Comparison of ENCODE assay signal across 25 cellular contexts in the genomic region with DNA sequence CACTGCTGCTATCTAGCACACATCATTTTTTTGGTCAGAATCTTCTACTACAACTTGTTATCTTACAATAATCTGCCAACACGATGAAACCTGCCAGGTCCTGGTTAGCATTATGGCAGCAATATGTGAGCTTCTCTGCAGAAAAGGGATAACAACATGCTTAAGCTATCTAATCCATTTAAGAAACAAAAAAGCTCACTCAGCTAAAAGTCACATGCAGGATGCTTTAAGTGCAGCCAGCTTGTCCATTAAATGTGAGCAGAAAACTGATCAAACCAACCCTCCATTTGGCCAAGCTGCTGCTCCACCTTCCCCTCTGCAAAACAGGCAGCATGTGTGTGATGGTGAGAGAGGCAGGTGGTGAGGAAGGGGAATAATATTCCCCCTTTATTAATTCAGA. TPM values are rescaled to one million over a fixed set of nuclear protein-coding genes. Genes with fewer than 3 reads are reported as not detected.
DNase-seq lines count a peak whose midpoint lies in the region; ATAC-seq, FAIRE-seq and TF ChIP-seq lines count a peak whose summit lies in the region.
"Had no signal": no experiment of that assay in that cellular context is flagged by ENCODE, and none has a peak within 500 bp of the region (broad histone marks: within the 10 kb centered on the region; RNA-seq: fewer than 3 reads in every experiment).

No MANE protein-coding gene starts in this region.

- no peaks in the 10 kb centered on the region for H4K20me1 ChIP-seq in HepG2 (ENCODE audit: insufficient read depth, low read length)
- H4K20me1 ChIP-seq: BLaER1 had no signal

- no peaks in the 10 kb centered on the region for H3K9me3 ChIP-seq in HepG2 (ENCODE audit: low read length)
- no peaks in the 10 kb centered on the region for H3K9me3 ChIP-seq in right lobe of liver
- H3K9me3 ChIP-seq in endodermal cell (ENCODE audit: control insufficient read depth, low read length): no peaks in the 10 kb centered on the region
- no peaks in the 10 kb centered on the region for H3K9me3 ChIP-seq in left ventricle myocardium inferior (replicated peaks)
- H3K9me3 ChIP-seq: BLaER1, SJCRH30 had no signal

- H3K9ac ChIP-seq in HepG2 (ENCODE audit: insufficient read depth, low read depth, low read length): no peak overlapping the region
- no peak overlapping the region for H3K9ac ChIP-seq in endodermal cell (ENCODE audit: extremely low read depth, low read length, poor library complexity, severe bottlenecking)
- H3K9ac ChIP-seq: BLaER1, KMS-11 had no signal

- H3K4me3 ChIP-seq in HepG2 (replicated peaks in 1 of 3; ENCODE audit: insufficient read depth in 1 of 3, low read depth in 2 of 3, low read length in 3 of 3) (no peak overlapping the region), right lobe of liver (no peak overlapping the region), endodermal cell (ENCODE audit: low read length) (peak overlapping the region; percentile 10), left ventricle myocardium inferior (no peak overlapping the region)
- H3K4me3 ChIP-seq: BLaER1, PC-9, SJCRH30 had no signal

- FAIRE-seq in HepG2 (lab: Jason Lieb, UNC): no peak
- FAIRE-seq: H1 had no signal

- TSS peak; percentile 32 for BruUV-seq in HepG2 (replicated peaks; lab: Mats Ljungman, UMichigan)

- TF ChIP-seq CTCF in HepG2 (CRISPR knock-in tag; IDR thresholded peaks at IDR 0.05) (no peak), right lobe of liver (IDR thresholded peaks at IDR 0.05) (no peak), endodermal cell (conservative IDR thresholded peaks at IDR 0.05) (no peak), left ventricle myocardium inferior (IDR thresholded peaks at IDR 0.05; ENCODE audit: borderline replicate concordance) (no peak)

- no peak for TF ChIP-seq POLR2A in HepG2 (IDR thresholded peaks at IDR 0.05; ENCODE audit: insufficient read depth in 1 of 2, low read depth in 2 of 2, low read length in 2 of 2)
- no peak for TF ChIP-seq POLR2A in right lobe of liver (IDR thresholded peaks at IDR 0.05)

- POLR2A ChIA-PET in HepG2 (lab: Yijun Ruan, JAX): no interaction called here

- peak overlapping the region; percentile 19 for H3K27ac Mint-ChIP-seq in endodermal cell
- peak overlapping the region; percentile 26 for H3K27ac Mint-ChIP-seq in stimulated activated effector memory CD8-positive, alpha-beta T cell treated with anti-CD3 and anti-CD28 coated beads, Interleukin-12 subunit alpha, Interleukin-12 subunit beta, amount 100 ng/mL, for 72 hours
- H3K27ac Mint-ChIP-seq: CD4-positive, CD25-positive, alpha-beta regulatory T cell had no signal

- no peaks in the 10 kb centered on the region for H3K9me3 Mint-ChIP-seq in endodermal cell
- no peaks in the 10 kb centered on the region for H3K9me3 Mint-ChIP-seq in stimulated activated effector memory CD8-positive, alpha-beta T cell treated with anti-CD3 and anti-CD28 coated beads, Interleukin-12 subunit alpha, Interleukin-12 subunit beta, amount 100 ng/mL, for 72 hours
- H3K9me3 Mint-ChIP-seq: CD4-positive, CD25-positive, alpha-beta regulatory T cell had no signal

- H2AFZ ChIP-seq in HepG2 (ENCODE audit: low read length): no peak overlapping the region
- H2AFZ ChIP-seq: PC-9 had no signal

- H3K27me3 Mint-ChIP-seq in endodermal cell (ENCODE audit: insufficient read depth): peaks cover 17% of the 10 kb centered on the region
- H3K27me3 Mint-ChIP-seq: CD4-positive, CD25-positive, alpha-beta regulatory T cell had no signal

- H3K4me3 Mint-ChIP-seq in endodermal cell: peak overlapping the region; percentile 6
- H3K4me3 Mint-ChIP-seq in stimulated activated effector memory CD8-positive, alpha-beta T cell treated with anti-CD3 and anti-CD28 coated beads, Interleukin-12 subunit alpha, Interleukin-12 subunit beta, amount 100 ng/mL, for 72 hours: no peak overlapping the region
- H3K4me3 Mint-ChIP-seq: CD4-positive, CD25-positive, alpha-beta regulatory T cell had no signal

- WGBS in HepG2 (ENCODE audit: low lambda C conversion rate): 95% methylated on average over 1 of the region's 1 CpG
- WGBS in right lobe of liver (ENCODE audit: insufficient coverage, low coverage, low lambda C conversion rate, missing lambda C conversion rate): 27% methylated on average over 1 of the region's 1 CpG
- 61 to 100% methylated on average over 1 of the region's 1 CpG for WGBS in endodermal cell (ENCODE audit: insufficient coverage in 1 of 2, insufficient read length in 1 of 2), 2 experiments

- H3K79me2 ChIP-seq in HepG2 (ENCODE audit: insufficient read depth, low read length): no peaks in the 10 kb centered on the region

- no peak overlapping the region for H3K4me2 ChIP-seq in HepG2 (ENCODE audit: low read depth, low read length)
- H3K4me2 ChIP-seq: BLaER1, KMS-11, PC-9 had no signal

- H3K27me3 ChIP-seq in HepG2 (ENCODE audit: control insufficient read depth in 1 of 2, insufficient read depth in 2 of 2, low read length in 2 of 2): no peaks in the 10 kb centered on the region
- no peaks in the 10 kb centered on the region for H3K27me3 ChIP-seq in right lobe of liver
- H3K27me3 ChIP-seq in endodermal cell (ENCODE audit: control insufficient read depth, insufficient read depth, low read length, poor library complexity, severe bottlenecking): no peaks in the 10 kb centered on the region
- no peaks in the 10 kb centered on the region for H3K27me3 ChIP-seq in left ventricle myocardium inferior (ENCODE audit: low read depth)
- H3K27me3 ChIP-seq: BLaER1, SJCRH30 had no signal

- intact Hi-C loops in HepG2 (cut with micrococcal nuclease; ENCODE audit: unreplicated experiment) (no loop called here), right lobe of liver (cut with DNase I) (no loop called here), left ventricle myocardium inferior (cut with micrococcal nuclease) (loop anchor here (10.0 kb wide), 1 partner anchor 82 kb away; no protein-coding TSS in a partner anchor)

- DNase-seq in HepG2 (ENCODE audit: low spot score) (no peak), right lobe of liver (no peak), NCI-H82 (lab: John Stamatoyannopoulos, UW) (peak; percentile 90), endodermal cell (no peak), left ventricle myocardium inferior (no peak), cerebellum (ENCODE audit: low spot score) (no peak)
- peak in 1 of 2 donors; percentile 15 for DNase-seq in stimulated activated effector memory CD8-positive, alpha-beta T cell treated with anti-CD3 and anti-CD28 coated beads, Interleukin-12 subunit alpha, Interleukin-12 subunit beta, amount 100 ng/mL, for 72 hours (ENCODE audit: low spot score in 2 of 2)
- DNase-seq: 8988T; CD4-positive, CD25-positive, alpha-beta regulatory T cell; DMS53; NCI-H1048; NCI-H1417; NCI-H1694; NCI-H2081; NCI-H226; NCI-H510A; NCI-H748 treated with DMSO at 0.1 percent for 48 hours; NK-92 treated with Interleukin-12 subunit alpha and Interleukin-12 subunit beta, amount 100 ng/mL, for 24 hours; PC-9; SJCRH30 had no signal

- H3K36me3 ChIP-seq in HepG2 (replicated peaks in 1 of 2; ENCODE audit: control insufficient read depth in 1 of 2, insufficient read depth in 2 of 2, low read length in 2 of 2): peaks cover 27 to 77% of the 10 kb centered on the region in 2 experiments
- peaks cover 7 to 85% (median 38%) of the 10 kb centered on the region in 4 donors for H3K36me3 ChIP-seq in right lobe of liver
- H3K36me3 ChIP-seq in endodermal cell (ENCODE audit: control insufficient read depth, insufficient read depth, low read length): peaks cover 45% of the 10 kb centered on the region
- peaks cover 99% of the 10 kb centered on the region for H3K36me3 ChIP-seq in left ventricle myocardium inferior

- no peak for TF ChIP-seq RAD21 in HepG2 (CRISPR knock-in tag; IDR thresholded peaks at IDR 0.05)

- H3K27ac ChIP-seq in HepG2 (ENCODE audit: extremely low read length, insufficient read depth, low read length) (no peak overlapping the region), right lobe of liver (no peak overlapping the region), endodermal cell (ENCODE audit: low read depth, low read length) (no peak overlapping the region), left ventricle myocardium inferior (replicated peaks) (no peak overlapping the region)
- H3K27ac ChIP-seq: BLaER1, KMS-11, PC-9, SJCRH30 had no signal

- TF ChIP-seq EP300 in HepG2 (IDR thresholded peaks at IDR 0.05; ENCODE audit: low read depth in 2 of 2, low read length in 2 of 2) (no peak), HepG2 (CRISPR knock-in tag; IDR thresholded peaks at IDR 0.05; ENCODE audit: borderline replicate concordance) (no peak)

- CTCF ChIA-PET in HepG2 (lab: Yijun Ruan, JAX; ENCODE audit: low intra/inter-chr PET ratio, low total read pairs): no interaction called here

- peaks cover 49% of the 10 kb centered on the region for H3K36me3 Mint-ChIP-seq in endodermal cell (ENCODE audit: low read depth)
- peaks cover 99% of the 10 kb centered on the region for H3K36me3 Mint-ChIP-seq in stimulated activated effector memory CD8-positive, alpha-beta T cell treated with anti-CD3 and anti-CD28 coated beads, Interleukin-12 subunit alpha, Interleukin-12 subunit beta, amount 100 ng/mL, for 72 hours

- no peaks in the 10 kb centered on the region for H3K4me1 ChIP-seq in HepG2 (ENCODE audit: insufficient read depth, low read length)
- no peaks in the 10 kb centered on the region for H3K4me1 ChIP-seq in right lobe of liver
- H3K4me1 ChIP-seq in endodermal cell (ENCODE audit: control insufficient read depth, insufficient read depth, low read length): peaks cover 12% of the 10 kb centered on the region
- peaks cover under 1% of the 10 kb centered on the region for H3K4me1 ChIP-seq in left ventricle myocardium inferior
- H3K4me1 ChIP-seq: BLaER1, SJCRH30 had no signal

- in situ Hi-C loops in HepG2 (cut with HindIII; ENCODE audit: extremely low pct_ligation_motif_present, low pct_unique_long_range_greater_than_20kb): no loop called here

- ATAC-seq in HepG2 (no peak), right lobe of liver (no peak), GM21360 (IDR thresholded peaks at IDR 0.05; ENCODE audit: unreplicated experiment) (no peak)
- no peak for ATAC-seq in stimulated activated effector memory CD8-positive, alpha-beta T cell treated with anti-CD3 and anti-CD28 coated beads, Interleukin-12 subunit alpha, Interleukin-12 subunit beta, amount 100 ng/mL, for 72 hours
- ATAC-seq: Right ventricle myocardium inferior had no signal

- peaks cover 32% of the 10 kb centered on the region for H3K4me1 Mint-ChIP-seq in endodermal cell
- no peaks in the 10 kb centered on the region for H3K4me1 Mint-ChIP-seq in stimulated activated effector memory CD8-positive, alpha-beta T cell treated with anti-CD3 and anti-CD28 coated beads, Interleukin-12 subunit alpha, Interleukin-12 subunit beta, amount 100 ng/mL, for 72 hours
- H3K4me1 Mint-ChIP-seq: CD4-positive, CD25-positive, alpha-beta regulatory T cell had no signal

RNA-seq across cellular contexts. Expression of a gene that starts 30.2 kb away (rescaled TPM):
- 0.31 and 0.38 TPM in 2 replicates for total RNA-seq in HepG2 (2016; rRNA removed; fragmentation: Illumina TruSeq; extraction: Trizol)
- 0.10 and 0.18 TPM in 2 replicates for total RNA-seq in HepG2 (2016; cell fraction: cytosol; rRNA removed; fragmentation: Illumina TruSeq; extraction: Trizol; ENCODE audit: low read depth)
- 0.35 and 0.36 TPM in 2 replicates for total RNA-seq in HepG2 (2016; cell fraction: insoluble cytoplasmic fraction; rRNA removed; fragmentation: Illumina TruSeq; extraction: Trizol)
- 0.55 and 0.62 TPM in 2 replicates for total RNA-seq in HepG2 (2016; cell fraction: membrane; rRNA removed; fragmentation: Illumina TruSeq; extraction: Trizol)
- 0.28 and 0.94 TPM in 2 replicates for total RNA-seq in HepG2 (2016; cell fraction: nucleus; rRNA removed; fragmentation: Illumina TruSeq; extraction: Trizol)
- 0.29 and 0.37 TPM in 2 replicates for polyA plus RNA-seq in HepG2 (2011; rRNA removed)
- polyA plus RNA-seq in HepG2 (2011; cell fraction: cytosol; rRNA removed): 0.25 and 0.29 TPM in 2 replicates
- 0.54 and 0.56 TPM in 2 replicates for polyA plus RNA-seq in HepG2 (2011; cell fraction: nucleus; rRNA removed)
- polyA plus RNA-seq in HepG2 (2012): 0.31 and 0.47 TPM in 2 replicates
- 0.35 and 0.49 TPM in 2 replicates for polyA plus RNA-seq in HepG2 (2016; cell fraction: cytosol; fragmentation: Illumina TruSeq; extraction: Trizol; ENCODE audit: low read depth)
- polyA plus RNA-seq in HepG2 (2016; cell fraction: insoluble cytoplasmic fraction; fragmentation: Illumina TruSeq; extraction: Trizol; ENCODE audit: low read depth): 0.88 and 1.2 TPM in 2 replicates
- 0.48 and 0.61 TPM in 2 replicates for polyA plus RNA-seq in HepG2 (2016; cell fraction: membrane; fragmentation: Illumina TruSeq; extraction: Trizol; ENCODE audit: low read depth)
- 0.59 and 1.1 TPM in 2 replicates for polyA plus RNA-seq in HepG2 (2016; cell fraction: nucleus; fragmentation: Illumina TruSeq; extraction: Trizol; ENCODE audit: insufficient read depth, low read depth)
- 1.0 TPM in 1 of 2 replicates, not detected in the other for polyA minus RNA-seq in HepG2 (2011; rRNA and poly(A)+ RNA removed; ENCODE audit: low replicate concordance)
- 0.35 and 1.1 TPM in 2 replicates for polyA minus RNA-seq in HepG2 (2011; cell fraction: cytosol; rRNA and poly(A)+ RNA removed)
- 0.25 and 0.26 TPM in 2 replicates for polyA minus RNA-seq in HepG2 (2011; cell fraction: nucleus; rRNA and poly(A)+ RNA removed)
- under 1 TPM in 5 of 6 experiments, not detected in 1; 0.11 to 0.34 (median 0.20) TPM for total RNA-seq in right lobe of liver
- total RNA-seq in endodermal cell: 1 to 10 TPM; 6.0 to 8.1 TPM
- 31.1 TPM for polyA plus RNA-seq in endodermal cell (2013, experiment 1 of 2)
- 25.1 TPM for polyA plus RNA-seq in endodermal cell (2013, experiment 2 of 2)
- 0.93 TPM for total RNA-seq in left ventricle myocardium inferior
- 11.0 TPM for total RNA-seq in cerebellum

RNA-seq across cellular contexts. Expression of a gene that starts 41.3 kb away (rescaled TPM):
- total RNA-seq in HepG2 (2016; rRNA removed; fragmentation: Illumina TruSeq; extraction: Trizol): 270 and 385 TPM in 2 replicates
- 28.5 and 37.3 TPM in 2 replicates for total RNA-seq in HepG2 (2016; cell fraction: cytosol; rRNA removed; fragmentation: Illumina TruSeq; extraction: Trizol; ENCODE audit: low read depth)
- 269 and 366 TPM in 2 replicates for total RNA-seq in HepG2 (2016; cell fraction: insoluble cytoplasmic fraction; rRNA removed; fragmentation: Illumina TruSeq; extraction: Trizol)
- total RNA-seq in HepG2 (2016; cell fraction: membrane; rRNA removed; fragmentation: Illumina TruSeq; extraction: Trizol): 91.6 and 115 TPM in 2 replicates
- 133 TPM in 2 replicates for total RNA-seq in HepG2 (2016; cell fraction: nucleus; rRNA removed; fragmentation: Illumina TruSeq; extraction: Trizol)
- 101 and 102 TPM in 2 replicates for polyA plus RNA-seq in HepG2 (2011; rRNA removed)
- 101 and 123 TPM in 2 replicates for polyA plus RNA-seq in HepG2 (2011; cell fraction: cytosol; rRNA removed)
- polyA plus RNA-seq in HepG2 (2011; cell fraction: nucleus; rRNA removed): 35.5 and 47.7 TPM in 2 replicates
- polyA plus RNA-seq in HepG2 (2012): 178 and 209 TPM in 2 replicates
- polyA plus RNA-seq in HepG2 (2016; cell fraction: cytosol; fragmentation: Illumina TruSeq; extraction: Trizol; ENCODE audit: low read depth): 28.3 and 35.5 TPM in 2 replicates
- polyA plus RNA-seq in HepG2 (2016; cell fraction: insoluble cytoplasmic fraction; fragmentation: Illumina TruSeq; extraction: Trizol; ENCODE audit: low read depth): 311 and 319 TPM in 2 replicates
- 67.7 and 83.6 TPM in 2 replicates for polyA plus RNA-seq in HepG2 (2016; cell fraction: membrane; fragmentation: Illumina TruSeq; extraction: Trizol; ENCODE audit: low read depth)
- polyA plus RNA-seq in HepG2 (2016; cell fraction: nucleus; fragmentation: Illumina TruSeq; extraction: Trizol; ENCODE audit: insufficient read depth, low read depth): 138 and 139 TPM in 2 replicates
- 135 and 171 TPM in 2 replicates for polyA minus RNA-seq in HepG2 (2011; rRNA and poly(A)+ RNA removed; ENCODE audit: low replicate concordance)
- polyA minus RNA-seq in HepG2 (2011; cell fraction: cytosol; rRNA and poly(A)+ RNA removed): 120 and 132 TPM in 2 replicates
- polyA minus RNA-seq in HepG2 (2011; cell fraction: nucleus; rRNA and poly(A)+ RNA removed): 57.7 and 75.8 TPM in 2 replicates
- 100 to 1,000 TPM; 115 to 246 (median 160) TPM for total RNA-seq in right lobe of liver
- total RNA-seq in endodermal cell: 10 to 100 TPM; 83.8 to 86.7 TPM
- polyA plus RNA-seq in endodermal cell (2013, experiment 1 of 2): 107 TPM
- polyA plus RNA-seq in endodermal cell (2013, experiment 2 of 2): 93.5 TPM
- total RNA-seq in left ventricle myocardium inferior: 523 TPM
- 62.0 TPM for total RNA-seq in cerebellum

RNA-seq across cellular contexts. Expression of a gene that starts 41.6 kb away (rescaled TPM):
- total RNA-seq in HepG2 (2016; rRNA removed; fragmentation: Illumina TruSeq; extraction: Trizol): 238 and 304 TPM in 2 replicates
- 27.8 and 28.9 TPM in 2 replicates for total RNA-seq in HepG2 (2016; cell fraction: cytosol; rRNA removed; fragmentation: Illumina TruSeq; extraction: Trizol; ENCODE audit: low read depth)
- 239 and 297 TPM in 2 replicates for total RNA-seq in HepG2 (2016; cell fraction: insoluble cytoplasmic fraction; rRNA removed; fragmentation: Illumina TruSeq; extraction: Trizol)
- total RNA-seq in HepG2 (2016; cell fraction: membrane; rRNA removed; fragmentation: Illumina TruSeq; extraction: Trizol): 45.3 and 49.2 TPM in 2 replicates
- 107 and 123 TPM in 2 replicates for total RNA-seq in HepG2 (2016; cell fraction: nucleus; rRNA removed; fragmentation: Illumina TruSeq; extraction: Trizol)
- 97.1 and 112 TPM in 2 replicates for polyA plus RNA-seq in HepG2 (2011; rRNA removed)
- polyA plus RNA-seq in HepG2 (2011; cell fraction: cytosol; rRNA removed): 101 and 128 TPM in 2 replicates
- polyA plus RNA-seq in HepG2 (2011; cell fraction: nucleus; rRNA removed): 35.3 and 43.0 TPM in 2 replicates
- polyA plus RNA-seq in HepG2 (2012): 78.1 and 124 TPM in 2 replicates
- polyA plus RNA-seq in HepG2 (2016; cell fraction: cytosol; fragmentation: Illumina TruSeq; extraction: Trizol; ENCODE audit: low read depth): 19.4 and 19.7 TPM in 2 replicates
- 261 and 264 TPM in 2 replicates for polyA plus RNA-seq in HepG2 (2016; cell fraction: insoluble cytoplasmic fraction; fragmentation: Illumina TruSeq; extraction: Trizol; ENCODE audit: low read depth)
- polyA plus RNA-seq in HepG2 (2016; cell fraction: membrane; fragmentation: Illumina TruSeq; extraction: Trizol; ENCODE audit: low read depth): 31.8 and 34.9 TPM in 2 replicates
- polyA plus RNA-seq in HepG2 (2016; cell fraction: nucleus; fragmentation: Illumina TruSeq; extraction: Trizol; ENCODE audit: insufficient read depth, low read depth): 130 and 134 TPM in 2 replicates
- polyA minus RNA-seq in HepG2 (2011; rRNA and poly(A)+ RNA removed; ENCODE audit: low replicate concordance): 138 and 239 TPM in 2 replicates
- polyA minus RNA-seq in HepG2 (2011; cell fraction: cytosol; rRNA and poly(A)+ RNA removed): 86.5 and 95.1 TPM in 2 replicates
- 71.3 and 79.6 TPM in 2 replicates for polyA minus RNA-seq in HepG2 (2011; cell fraction: nucleus; rRNA and poly(A)+ RNA removed)
- total RNA-seq in right lobe of liver: 100 to 1,000 TPM; 129 to 295 (median 219) TPM
- total RNA-seq in endodermal cell: 10 to 100 TPM; 37.8 to 41.0 TPM
- 51.5 TPM for polyA plus RNA-seq in endodermal cell (2013, experiment 1 of 2)
- 45.7 TPM for polyA plus RNA-seq in endodermal cell (2013, experiment 2 of 2)
- 1,332 TPM for total RNA-seq in left ventricle myocardium inferior
- 53.7 TPM for total RNA-seq in cerebellum
